Comparison of ENCODE assay signal across 16 cellular contexts in the genomic region with DNA sequence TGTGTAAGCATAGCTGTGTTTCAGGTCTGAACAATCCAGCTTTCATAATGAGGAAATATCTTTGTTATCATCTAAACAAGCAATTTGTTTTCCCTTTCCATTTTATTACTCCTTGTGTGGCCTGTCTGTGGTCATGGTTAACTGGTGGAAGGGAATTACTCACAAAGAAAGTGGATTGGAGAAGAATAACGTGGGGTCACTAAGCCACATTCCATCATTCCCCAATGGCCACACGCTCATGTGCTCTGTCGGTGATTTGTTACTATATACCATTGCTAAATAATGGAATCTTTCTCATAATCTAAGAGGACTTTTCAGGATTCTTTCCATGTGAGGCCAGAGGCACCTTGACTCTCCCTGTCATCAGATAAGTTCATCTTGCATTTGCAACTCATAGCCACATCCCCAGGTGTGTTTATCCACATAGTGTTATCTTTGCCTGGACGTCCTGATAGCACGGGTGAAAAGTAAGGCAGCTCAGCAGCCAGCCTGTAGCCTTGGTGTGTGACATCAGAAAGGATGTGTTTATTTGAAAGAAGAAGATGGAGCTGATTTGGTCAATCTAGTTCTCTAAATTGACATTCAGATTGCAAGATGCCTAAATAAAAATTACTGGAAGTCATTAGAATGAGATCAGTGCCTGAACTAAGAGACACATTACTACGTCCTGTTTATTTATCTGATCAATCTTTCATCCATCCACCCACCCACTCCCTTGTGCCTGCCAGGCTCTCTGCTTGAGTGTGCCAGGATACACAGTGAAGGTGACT.
DNase-seq lines count a peak whose midpoint lies in the region; ATAC-seq and TF ChIP-seq lines count a peak whose summit lies in the region.
"Had no signal": no experiment of that assay in that cellular context is flagged by ENCODE, and none has a peak within 500 bp of the region (broad histone marks: within the 10 kb centered on the region; RNA-seq: fewer than 3 reads in every experiment).

No MANE protein-coding gene starts in this region.

- peaks cover 94% of the 10 kb centered on the region for H3K4me1 Mint-ChIP-seq in activated CD8-positive, alpha-beta memory T cell treated with anti-CD3 and anti-CD28 coated beads, Interleukin-2, amount 10 ng/mL, durations not matched to agents 7 days and 5 days
- peaks cover 89% of the 10 kb centered on the region for H3K4me1 Mint-ChIP-seq in T-helper 1 cell treated with Interleukin-12 subunit alpha and Interleukin-12 subunit beta and Interleukin-4 antibody, amounts not matched to agents 30 μg/mL and 1 μg/mL, for 36 hours (ENCODE audit: low read depth)

- ATAC-seq in activated CD8-positive, alpha-beta memory T cell treated with anti-CD3 and anti-CD28 coated beads, Interleukin-2, amount 10 ng/mL, durations not matched to agents 7 days and 5 days: no peak
- no peak for ATAC-seq in HG03442 (IDR thresholded peaks at IDR 0.05; ENCODE audit: unreplicated experiment)
- ATAC-seq in activated CD4-positive, CD25-positive, alpha-beta regulatory T cell treated with anti-CD3 and anti-CD28 coated beads, Interleukin-2, amount 50 U/mL, for 24 hours: no peak
- ATAC-seq: A549, HCT116, left lung had no signal

- peak overlapping the region; percentile 55 to 85 (median 77) for H3K27ac ChIP-seq in spleen
- H3K27ac ChIP-seq: A549 had no signal

- H3K4me1 ChIP-seq in spleen: peaks cover 30 to 96% (median 78%) of the 10 kb centered on the region in 6 donors
- H3K4me1 ChIP-seq: A549 had no signal

- no peak for DNase-seq in activated CD8-positive, alpha-beta memory T cell treated with anti-CD3 and anti-CD28 coated beads, Interleukin-2, amount 10 ng/mL, durations not matched to agents 7 days and 5 days
- DNase-seq in activated CD8-positive, alpha-beta memory T cell treated with anti-CD3 and anti-CD28 coated beads, Interleukin-2, amount 50 U/mL, for 48 hours: no peak
- DNase-seq in epithelial cell of proximal tubule (ENCODE audit: low read depth) (peak; percentile 30), spleen (no peak), GM19240 (ENCODE audit: insufficient read length, low spot score) (no peak)
- DNase-seq: amygdala; GF-D8; left lung; NCI-H1436 treated with DMSO at 0.1 percent for 48 hours; NK-92 treated with Interleukin-12 subunit alpha and Interleukin-12 subunit beta, amount 100 ng/mL, for 24 hours; retina had no signal

- H3K4me3 Mint-ChIP-seq in activated CD8-positive, alpha-beta memory T cell treated with anti-CD3 and anti-CD28 coated beads, Interleukin-2, amount 10 ng/mL, durations not matched to agents 7 days and 5 days: peak overlapping the region; percentile 54
- H3K4me3 Mint-ChIP-seq in T-helper 1 cell treated with Interleukin-12 subunit alpha and Interleukin-12 subunit beta and Interleukin-4 antibody, amounts not matched to agents 30 μg/mL and 1 μg/mL, for 36 hours: peak overlapping the region; percentile 71

- intact Hi-C loops in spleen (cut with DNase I; ENCODE audit: low total_unique reads): no loop called here

- no peaks in the 10 kb centered on the region for H3K27me3 ChIP-seq in spleen (replicated peaks in 1 of 7)
- H3K27me3 ChIP-seq: left lung had no signal

- TF ChIP-seq CTCF in epithelial cell of proximal tubule (conservative IDR thresholded peaks at IDR 0.05; ENCODE audit: low read depth, low read length) (no peak), spleen (IDR thresholded peaks at IDR 0.05 in 8 of 11, conservative IDR thresholded peaks at IDR 0.05 in 3 of 11) (no peak)

- no peaks in the 10 kb centered on the region for H3K27me3 Mint-ChIP-seq in activated CD8-positive, alpha-beta memory T cell treated with anti-CD3 and anti-CD28 coated beads, Interleukin-2, amount 10 ng/mL, durations not matched to agents 7 days and 5 days
- H3K27me3 Mint-ChIP-seq in T-helper 1 cell treated with Interleukin-12 subunit alpha and Interleukin-12 subunit beta and Interleukin-4 antibody, amounts not matched to agents 30 μg/mL and 1 μg/mL, for 36 hours (ENCODE audit: low read depth): no peaks in the 10 kb centered on the region

- 63 to 77% (median 71%) methylated on average over 6 of the region's 6 CpGs for WGBS in spleen, 5 donors

- no peaks in the 10 kb centered on the region for H3K36me3 ChIP-seq in spleen
- H3K36me3 ChIP-seq: left lung had no signal

- H3K4me3 ChIP-seq in epithelial cell of proximal tubule (ENCODE audit: low read depth, low read length) (no peak overlapping the region), spleen (no peak overlapping the region)
- H3K4me3 ChIP-seq: A549, left lung had no signal

- H3K27ac Mint-ChIP-seq in activated CD8-positive, alpha-beta memory T cell treated with anti-CD3 and anti-CD28 coated beads, Interleukin-2, amount 10 ng/mL, durations not matched to agents 7 days and 5 days: peak overlapping the region; percentile 97
- peak overlapping the region; percentile 98 for H3K27ac Mint-ChIP-seq in T-helper 1 cell treated with Interleukin-12 subunit alpha and Interleukin-12 subunit beta and Interleukin-4 antibody, amounts not matched to agents 30 μg/mL and 1 μg/mL, for 36 hours

- H3K36me3 Mint-ChIP-seq in activated CD8-positive, alpha-beta memory T cell treated with anti-CD3 and anti-CD28 coated beads, Interleukin-2, amount 10 ng/mL, durations not matched to agents 7 days and 5 days: peaks cover 1% of the 10 kb centered on the region
- peaks cover 6% of the 10 kb centered on the region for H3K36me3 Mint-ChIP-seq in T-helper 1 cell treated with Interleukin-12 subunit alpha and Interleukin-12 subunit beta and Interleukin-4 antibody, amounts not matched to agents 30 μg/mL and 1 μg/mL, for 36 hours (ENCODE audit: low read depth)

- H3K9me3 Mint-ChIP-seq in activated CD8-positive, alpha-beta memory T cell treated with anti-CD3 and anti-CD28 coated beads, Interleukin-2, amount 10 ng/mL, durations not matched to agents 7 days and 5 days (ENCODE audit: low read depth): no peaks in the 10 kb centered on the region
- H3K9me3 Mint-ChIP-seq in T-helper 1 cell treated with Interleukin-12 subunit alpha and Interleukin-12 subunit beta and Interleukin-4 antibody, amounts not matched to agents 30 μg/mL and 1 μg/mL, for 36 hours: no peaks in the 10 kb centered on the region

- CTCF ChIA-PET in activated CD8-positive, alpha-beta memory T cell treated with anti-CD3 and anti-CD28 coated beads, Interleukin-2, amount 10 ng/mL, durations not matched to agents 7 days and 5 days (lab: Charles Lee): interaction anchor here (0.8 to 8.1 kb wide), 6 partner anchors 14 to 96 kb away, joined by 3 to 189 read pairs (median 4); no protein-coding TSS in a partner anchor

- no peak for TF ChIP-seq POLR2A in spleen (IDR thresholded peaks at IDR 0.05)

- no peaks in the 10 kb centered on the region for H3K9me3 ChIP-seq in spleen
- H3K9me3 ChIP-seq: A549, left lung had no signal
